ENCODE assay signal across 1 cellular context in genomic region chr19:47227347-47228167, GRCh38.
A peak's percentile ranks its signal among the peaks of the same experiment; 100 is the strongest.
TF ChIP-seq lines count a peak whose summit lies in the region.

No MANE protein-coding gene starts in this region.

TF ChIP-seq in K562, 482 proteins besides CTCF, POLR2A, EP300 and RAD21 (continued from another document and continues in another):
- TF ChIP-seq, protein P1, sequence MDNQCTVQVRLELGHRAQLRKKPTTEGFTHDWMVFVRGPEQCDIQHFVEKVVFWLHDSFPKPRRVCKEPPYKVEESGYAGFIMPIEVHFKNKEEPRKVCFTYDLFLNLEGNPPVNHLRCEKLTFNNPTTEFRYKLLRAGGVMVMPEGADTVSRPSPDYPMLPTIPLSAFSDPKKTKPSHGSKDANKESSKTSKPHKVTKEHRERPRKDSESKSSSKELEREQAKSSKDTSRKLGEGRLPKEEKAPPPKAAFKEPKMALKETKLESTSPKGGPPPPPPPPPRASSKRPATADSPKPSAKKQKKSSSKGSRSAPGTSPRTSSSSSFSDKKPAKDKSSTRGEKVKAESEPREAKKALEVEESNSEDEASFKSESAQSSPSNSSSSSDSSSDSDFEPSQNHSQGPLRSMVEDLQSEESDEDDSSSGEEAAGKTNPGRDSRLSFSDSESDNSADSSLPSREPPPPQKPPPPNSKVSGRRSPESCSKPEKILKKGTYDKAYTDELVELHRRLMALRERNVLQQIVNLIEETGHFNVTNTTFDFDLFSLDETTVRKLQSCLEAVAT (IDR thresholded peaks at IDR 0.05) = peak; percentile 36 to 72; a peak in 3 of 4 replicates
- TF ChIP-seq JUND (IDR thresholded peaks at IDR 0.05; ENCODE audit: borderline replicate concordance, low read depth, low read length) (0 out of 2 replicates have a peak, but pooled peaks have one; percentile 36), JUND (tag; IDR thresholded peaks at IDR 0.05; ENCODE audit: borderline replicate concordance, low read depth, low read length) (peak; percentile 59; the same call in 1 of the 3 replicates), ARHGAP35 (IDR thresholded peaks at IDR 0.05; ENCODE audit: partially characterized antibody) (no peak), MTA2 (IDR thresholded peaks at IDR 0.05; ENCODE audit: low read depth) (peak; percentile 45; the same call in 1 of the 2 replicates), WHSC1 (IDR thresholded peaks at IDR 0.05; ENCODE audit: low read length) (no peak), POLR2B (IDR thresholded peaks at IDR 0.05; ENCODE audit: low read depth, partially characterized antibody) (peak; percentile 45), ARNT (IDR thresholded peaks at IDR 0.05) (peak in 1 of 2 experiments; percentile 77; a peak in 2 of 4 replicates), MECOM (CRISPR knock-in tag; IDR thresholded peaks at IDR 0.05) (no peak), ZNF583 (CRISPR knock-in tag; IDR thresholded peaks at IDR 0.05) (no peak; the same call in 1 of the 2 replicates), RFX5 (IDR thresholded peaks at IDR 0.05; ENCODE audit: low read depth, low read length) (no peak), NCOA2 (IDR thresholded peaks at IDR 0.05; ENCODE audit: partially characterized antibody in 2 of 2) (no peak), SMARCE1 (IDR thresholded peaks at IDR 0.05) (peak; percentile 72; the same call in 1 of the 2 replicates), RUNX1 (IDR thresholded peaks at IDR 0.05; ENCODE audit: low read depth) (no peak), ZEB2 (IDR thresholded peaks at IDR 0.05) (peak; percentile 54; the same call in 1 of the 2 replicates), SOX6 (IDR thresholded peaks at IDR 0.05) (no peak), MTA3 (IDR thresholded peaks at IDR 0.05; ENCODE audit: borderline replicate concordance) (peak; percentile 73), TARDBP (IDR thresholded peaks at IDR 0.05) (peak; percentile 94), TEAD4 (IDR thresholded peaks at IDR 0.05; ENCODE audit: low read length) (peak; percentile 29; the same call in 1 of the 2 replicates), TEAD4 (CRISPR knock-in tag; IDR thresholded peaks at IDR 0.05; ENCODE audit: borderline replicate concordance) (no peak), KHSRP (IDR thresholded peaks at IDR 0.05) (no peak), ZBTB49 (CRISPR knock-in tag; IDR thresholded peaks at IDR 0.05; ENCODE audit: borderline replicate concordance) (no peak), ZNF668 (CRISPR knock-in tag; IDR thresholded peaks at IDR 0.05) (no peak), KLF6 (CRISPR knock-in tag; IDR thresholded peaks at IDR 0.05; ENCODE audit: borderline replicate concordance) (no peak; the same call in 1 of the 2 replicates), SMAD1 (IDR thresholded peaks at IDR 0.05; ENCODE audit: low read depth, low read length, partially characterized antibody) (peak; percentile 64), ZNF23 (CRISPR knock-in tag; IDR thresholded peaks at IDR 0.05) (no peak), ATF6 (CRISPR knock-in tag; IDR thresholded peaks at IDR 0.05) (0 out of 2 replicates have a peak, but pooled peaks have one; percentile 53), ZNF764 (CRISPR knock-in tag; IDR thresholded peaks at IDR 0.05; ENCODE audit: low read depth) (no peak), CCNT2 (IDR thresholded peaks at IDR 0.05; ENCODE audit: borderline replicate concordance, extremely low read depth, insufficient read length, low read depth, low read length) (peak; percentile 52), BCOR (IDR thresholded peaks at IDR 0.05) (peak; percentile 99), ZSCAN29 (IDR thresholded peaks at IDR 0.05) (no peak), EGR1 (conservative IDR thresholded peaks at IDR 0.05) (peak; percentile 96), HOXB6 (CRISPR knock-in tag; IDR thresholded peaks at IDR 0.05; ENCODE audit: borderline replicate concordance) (no peak), TOE1 (IDR thresholded peaks at IDR 0.05; ENCODE audit: borderline replicate concordance) (peak; percentile 64; the same call in 1 of the 2 replicates), TOE1 (CRISPR knock-in tag; IDR thresholded peaks at IDR 0.05; ENCODE audit: borderline replicate concordance, low read depth) (no peak), ZBTB7A (IDR thresholded peaks at IDR 0.05; ENCODE audit: borderline replicate concordance, control insufficient read depth, low read depth, low read length) (peak; percentile 93), EHMT2 (IDR thresholded peaks at IDR 0.05) (0 out of 2 replicates have a peak, but pooled peaks have one; percentile 19), ATF3 (IDR thresholded peaks at IDR 0.05) (peak; percentile 34; the same call in 1 of the 2 replicates), ATF3 (CRISPR knock-in tag; conservative IDR thresholded peaks at IDR 0.05) (no peak), BCLAF1 (IDR thresholded peaks at IDR 0.05; ENCODE audit: borderline replicate concordance in 1 of 2, control insufficient read depth in 1 of 2, low read depth in 2 of 2, low read length in 1 of 2) (0 out of 4 replicates have a peak, but pooled peaks of 1 of the 2 experiments have one; percentile 54), GABPA (tag; conservative IDR thresholded peaks at IDR 0.05; ENCODE audit: low read depth) (peak; percentile 60; the same call in 1 of the 2 replicates)
- TF ChIP-seq, protein P2, sequence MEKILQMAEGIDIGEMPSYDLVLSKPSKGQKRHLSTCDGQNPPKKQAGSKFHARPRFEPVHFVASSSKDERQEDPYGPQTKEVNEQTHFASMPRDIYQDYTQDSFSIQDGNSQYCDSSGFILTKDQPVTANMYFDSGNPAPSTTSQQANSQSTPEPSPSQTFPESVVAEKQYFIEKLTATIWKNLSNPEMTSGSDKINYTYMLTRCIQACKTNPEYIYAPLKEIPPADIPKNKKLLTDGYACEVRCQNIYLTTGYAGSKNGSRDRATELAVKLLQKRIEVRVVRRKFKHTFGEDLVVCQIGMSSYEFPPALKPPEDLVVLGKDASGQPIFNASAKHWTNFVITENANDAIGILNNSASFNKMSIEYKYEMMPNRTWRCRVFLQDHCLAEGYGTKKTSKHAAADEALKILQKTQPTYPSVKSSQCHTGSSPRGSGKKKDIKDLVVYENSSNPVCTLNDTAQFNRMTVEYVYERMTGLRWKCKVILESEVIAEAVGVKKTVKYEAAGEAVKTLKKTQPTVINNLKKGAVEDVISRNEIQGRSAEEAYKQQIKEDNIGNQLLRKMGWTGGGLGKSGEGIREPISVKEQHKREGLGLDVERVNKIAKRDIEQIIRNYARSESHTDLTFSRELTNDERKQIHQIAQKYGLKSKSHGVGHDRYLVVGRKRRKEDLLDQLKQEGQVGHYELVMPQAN (IDR thresholded peaks at IDR 0.05; ENCODE audit: borderline replicate concordance) = peak; percentile 80; the same call in 1 of the 2 replicates
- TF ChIP-seq, protein P3, sequence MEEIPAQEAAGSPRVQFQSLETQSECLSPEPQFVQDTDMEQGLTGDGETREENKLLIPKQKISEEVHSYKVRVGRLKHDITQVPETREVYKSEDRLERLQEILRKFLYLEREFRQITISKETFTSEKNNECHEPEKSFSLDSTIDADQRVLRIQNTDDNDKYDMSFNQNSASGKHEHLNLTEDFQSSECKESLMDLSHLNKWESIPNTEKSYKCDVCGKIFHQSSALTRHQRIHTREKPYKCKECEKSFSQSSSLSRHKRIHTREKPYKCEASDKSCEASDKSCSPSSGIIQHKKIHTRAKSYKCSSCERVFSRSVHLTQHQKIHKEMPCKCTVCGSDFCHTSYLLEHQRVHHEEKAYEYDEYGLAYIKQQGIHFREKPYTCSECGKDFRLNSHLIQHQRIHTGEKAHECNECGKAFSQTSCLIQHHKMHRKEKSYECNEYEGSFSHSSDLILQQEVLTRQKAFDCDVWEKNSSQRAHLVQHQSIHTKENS (CRISPR knock-in tag; IDR thresholded peaks at IDR 0.05) = no peak
- TF ChIP-seq, protein P4, sequence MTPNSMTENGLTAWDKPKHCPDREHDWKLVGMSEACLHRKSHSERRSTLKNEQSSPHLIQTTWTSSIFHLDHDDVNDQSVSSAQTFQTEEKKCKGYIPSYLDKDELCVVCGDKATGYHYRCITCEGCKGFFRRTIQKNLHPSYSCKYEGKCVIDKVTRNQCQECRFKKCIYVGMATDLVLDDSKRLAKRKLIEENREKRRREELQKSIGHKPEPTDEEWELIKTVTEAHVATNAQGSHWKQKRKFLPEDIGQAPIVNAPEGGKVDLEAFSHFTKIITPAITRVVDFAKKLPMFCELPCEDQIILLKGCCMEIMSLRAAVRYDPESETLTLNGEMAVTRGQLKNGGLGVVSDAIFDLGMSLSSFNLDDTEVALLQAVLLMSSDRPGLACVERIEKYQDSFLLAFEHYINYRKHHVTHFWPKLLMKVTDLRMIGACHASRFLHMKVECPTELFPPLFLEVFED (CRISPR knock-in tag; conservative IDR thresholded peaks at IDR 0.05) = 0 out of 2 replicates have a peak, but pooled peaks have one; percentile 25
- TF ChIP-seq, protein P5, sequence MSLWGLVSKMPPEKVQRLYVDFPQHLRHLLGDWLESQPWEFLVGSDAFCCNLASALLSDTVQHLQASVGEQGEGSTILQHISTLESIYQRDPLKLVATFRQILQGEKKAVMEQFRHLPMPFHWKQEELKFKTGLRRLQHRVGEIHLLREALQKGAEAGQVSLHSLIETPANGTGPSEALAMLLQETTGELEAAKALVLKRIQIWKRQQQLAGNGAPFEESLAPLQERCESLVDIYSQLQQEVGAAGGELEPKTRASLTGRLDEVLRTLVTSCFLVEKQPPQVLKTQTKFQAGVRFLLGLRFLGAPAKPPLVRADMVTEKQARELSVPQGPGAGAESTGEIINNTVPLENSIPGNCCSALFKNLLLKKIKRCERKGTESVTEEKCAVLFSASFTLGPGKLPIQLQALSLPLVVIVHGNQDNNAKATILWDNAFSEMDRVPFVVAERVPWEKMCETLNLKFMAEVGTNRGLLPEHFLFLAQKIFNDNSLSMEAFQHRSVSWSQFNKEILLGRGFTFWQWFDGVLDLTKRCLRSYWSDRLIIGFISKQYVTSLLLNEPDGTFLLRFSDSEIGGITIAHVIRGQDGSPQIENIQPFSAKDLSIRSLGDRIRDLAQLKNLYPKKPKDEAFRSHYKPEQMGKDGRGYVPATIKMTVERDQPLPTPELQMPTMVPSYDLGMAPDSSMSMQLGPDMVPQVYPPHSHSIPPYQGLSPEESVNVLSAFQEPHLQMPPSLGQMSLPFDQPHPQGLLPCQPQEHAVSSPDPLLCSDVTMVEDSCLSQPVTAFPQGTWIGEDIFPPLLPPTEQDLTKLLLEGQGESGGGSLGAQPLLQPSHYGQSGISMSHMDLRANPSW (CRISPR knock-in tag; IDR thresholded peaks at IDR 0.05) = no peak
- TF ChIP-seq, protein P6, sequence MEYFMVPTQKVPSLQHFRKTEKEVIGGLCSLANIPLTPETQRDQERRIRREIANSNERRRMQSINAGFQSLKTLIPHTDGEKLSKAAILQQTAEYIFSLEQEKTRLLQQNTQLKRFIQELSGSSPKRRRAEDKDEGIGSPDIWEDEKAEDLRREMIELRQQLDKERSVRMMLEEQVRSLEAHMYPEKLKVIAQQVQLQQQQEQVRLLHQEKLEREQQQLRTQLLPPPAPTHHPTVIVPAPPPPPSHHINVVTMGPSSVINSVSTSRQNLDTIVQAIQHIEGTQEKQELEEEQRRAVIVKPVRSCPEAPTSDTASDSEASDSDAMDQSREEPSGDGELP (CRISPR knock-in tag; IDR thresholded peaks at IDR 0.05; ENCODE audit: borderline replicate concordance) = peak; percentile 56; the same call in 1 of the 2 replicates
